ENCODE assay signal across 23 cellular contexts in genomic region chr3:157123621-157124020, GRCh38. TPM values are rescaled to one million over a fixed set of nuclear protein-coding genes. Genes with fewer than 3 reads are reported as not detected.
DNase-seq lines count a peak whose midpoint lies in the region; ATAC-seq, FAIRE-seq and TF ChIP-seq lines count a peak whose summit lies in the region.
"Had no signal": no experiment of that assay in that cellular context is flagged by ENCODE, and none has a peak within 500 bp of the region (broad histone marks: within the 10 kb centered on the region; RNA-seq: fewer than 3 reads in every experiment).

No MANE protein-coding gene starts in this region.

- H3K4me3 ChIP-seq in astrocyte (ENCODE audit: insufficient read depth, low read depth, low read length): no peak overlapping the region
- no peak overlapping the region for H3K4me3 ChIP-seq in fibroblast of the aortic adventitia (ENCODE audit: low read depth, low read length)
- H3K4me3 ChIP-seq in mucosa of descending colon: no peak overlapping the region
- H3K4me3 ChIP-seq: GM12878, PC-9, SJCRH30 had no signal

- no peaks in the 10 kb centered on the region for H3K27me3 Mint-ChIP-seq in astrocyte (ENCODE audit: low read depth, unreplicated experiment)

- H3K9ac ChIP-seq in astrocyte (ENCODE audit: low read length): no peak overlapping the region

- H3K27me3 ChIP-seq in astrocyte (ENCODE audit: insufficient read depth, low read length): no peaks in the 10 kb centered on the region
- H3K27me3 ChIP-seq: SJCRH30 had no signal

- no peak overlapping the region for H3K27ac ChIP-seq in astrocyte (ENCODE audit: low read depth, low read length)
- H3K27ac ChIP-seq: 22Rv1, PC-9, SJCRH30 had no signal

- intact Hi-C loops in mucosa of descending colon (cut with DNase I, micrococcal nuclease): no loop called here

- no peak overlapping the region for H3K4me3 Mint-ChIP-seq in astrocyte (ENCODE audit: unreplicated experiment)
- H3K4me3 Mint-ChIP-seq: B cell had no signal

- peaks cover 59% of the 10 kb centered on the region for H3K4me1 Mint-ChIP-seq in astrocyte (ENCODE audit: low read depth, unreplicated experiment)

- H4K20me1 ChIP-seq in astrocyte (ENCODE audit: insufficient read depth, low read length): no peaks in the 10 kb centered on the region

- no peak overlapping the region for H2AFZ ChIP-seq in astrocyte (ENCODE audit: low read depth, low read length)
- H2AFZ ChIP-seq: PC-9 had no signal

- H3K9me3 ChIP-seq in astrocyte (ENCODE audit: insufficient read depth, low read depth, low read length) (no peaks in the 10 kb centered on the region), mucosa of descending colon (no peaks in the 10 kb centered on the region)
- H3K9me3 ChIP-seq: SJCRH30 had no signal

- H3K9me3 Mint-ChIP-seq in astrocyte (ENCODE audit: unreplicated experiment): no peaks in the 10 kb centered on the region

- DNase-seq in DMS53 (lab: John Stamatoyannopoulos, UW): peak; percentile 25
- DNase-seq in DMS53 treated with DMSO at 0.1 percent for 48 hours (lab: John Stamatoyannopoulos, UW; ENCODE audit: unreplicated experiment): no peak
- DNase-seq in astrocyte (ENCODE audit: low read depth): peak; percentile 59
- peak; percentile 63 for DNase-seq in fibroblast of the aortic adventitia (ENCODE audit: low read depth)
- no peak for DNase-seq in mucosa of descending colon
- DNase-seq in activated naive CD4-positive, alpha-beta T cell treated with Interleukin-2 at 50 U/mL for 16 hours: no peak
- DNase-seq: DMS153, EL, GOT3, KBM-7, NCI-H1417 treated with DMSO at 0.1 percent for 48 hours, NCI-H187 treated with DMSO at 0.1 percent for 48 hours, NCI-H345, NCI-H524 treated with DMSO at 0.1 percent for 48 hours, SJCRH30 had no signal

- no peak overlapping the region for H3K4me2 ChIP-seq in astrocyte (ENCODE audit: low read length)
- H3K4me2 ChIP-seq: PC-9 had no signal

- H3K27ac Mint-ChIP-seq in astrocyte (ENCODE audit: unreplicated experiment): no peak overlapping the region
- H3K27ac Mint-ChIP-seq: B cell had no signal

- H3K4me1 ChIP-seq in astrocyte (ENCODE audit: insufficient read depth, low read length) (peaks cover 44% of the 10 kb centered on the region), mucosa of descending colon (ENCODE audit: low read depth) (peaks cover 19% of the 10 kb centered on the region)

- H3K79me2 ChIP-seq in astrocyte (ENCODE audit: insufficient read depth, low read length): no peaks in the 10 kb centered on the region

- TF ChIP-seq CTCF in astrocyte (IDR thresholded peaks at IDR 0.05; ENCODE audit: insufficient read depth, low read depth, low read length) (no peak), fibroblast of the aortic adventitia (IDR thresholded peaks at IDR 0.05; ENCODE audit: insufficient read depth, low read length) (no peak), mucosa of descending colon (IDR thresholded peaks at IDR 0.05) (no peak)

- ATAC-seq in mucosa of descending colon (peak; percentile 13), HG03135 (IDR thresholded peaks at IDR 0.05; ENCODE audit: unreplicated experiment) (no peak), HG03457 (IDR thresholded peaks at IDR 0.05; ENCODE audit: unreplicated experiment) (no peak)
- ATAC-seq: GM12878, HCT116 had no signal

- H3K36me3 ChIP-seq in astrocyte (ENCODE audit: insufficient read depth, low read length): no peaks in the 10 kb centered on the region
- no peaks in the 10 kb centered on the region for H3K36me3 ChIP-seq in mucosa of descending colon (ENCODE audit: low read depth)
- H3K36me3 ChIP-seq: SJCRH30 had no signal

- H3K36me3 Mint-ChIP-seq in astrocyte (ENCODE audit: low read depth, unreplicated experiment): no peaks in the 10 kb centered on the region

- no peak for FAIRE-seq in astrocyte (lab: Jason Lieb, UNC)
- FAIRE-seq: GM12878, GM18507 had no signal

RNA-seq across cellular contexts. Expression of gene CCNL1, which starts 36.3 kb away (rescaled TPM):
- total RNA-seq in astrocyte (63.2 and 66.8 TPM in 2 replicates), fibroblast of the aortic adventitia (ENCODE audit: low replicate concordance) (86.7 and 138 TPM in 2 replicates), mucosa of descending colon (100 to 1,000 TPM; 127 to 146 (median 133) TPM)

Comparison
In these comparisons a context has a peak if more than half of its experiments do, and no peak if none do; other contexts are left out.
1. DNase-seq: peak in DMS53 (single experiment), astrocyte (single experiment) and fibroblast of the aortic adventitia (single experiment); none in DMS53 treated with DMSO at 0.1 percent for 48 hours (single experiment), mucosa of descending colon (0 of 3) and activated naive CD4-positive, alpha-beta T cell treated with Interleukin-2 at 50 U/mL for 16 hours (single experiment).